In genomic region chr15:95286911-95287769, GRCh38 we compare ENCODE assay signal across 16 cellular contexts.
DNase-seq lines count a peak whose midpoint lies in the region; ATAC-seq and TF ChIP-seq lines count a peak whose summit lies in the region.
"Had no signal": no experiment of that assay in that cellular context is flagged by ENCODE, and none has a peak within 500 bp of the region (broad histone marks: within the 10 kb centered on the region; RNA-seq: fewer than 3 reads in every experiment).

No MANE protein-coding gene starts in this region.

- peaks cover 4% of the 10 kb centered on the region for H3K9me3 Mint-ChIP-seq in activated CD4-positive, alpha-beta T cell treated with anti-CD3 and anti-CD28 coated beads, Interleukin-2, amount 10 ng/mL, durations not matched to agents 24 days and 14 days
- H3K9me3 Mint-ChIP-seq in activated T-helper 1 cell treated with anti-CD3 and anti-CD28 coated beads, Interleukin-12 subunit alpha, Interleukin-12 subunit beta, Interleukin-2, Interleukin-4 antibody, amounts not matched to agents 30 ng/mL and 10 ng/mL and 1 ng/mL, durations not matched to agents 14 hours and 24 hours and 36 hours = peaks cover 8% of the 10 kb centered on the region
- H3K9me3 Mint-ChIP-seq in chondrocyte (ENCODE audit: low read depth) = no peaks in the 10 kb centered on the region

- peaks cover 35% of the 10 kb centered on the region for H3K27me3 Mint-ChIP-seq in activated CD4-positive, alpha-beta T cell treated with anti-CD3 and anti-CD28 coated beads, Interleukin-2, amount 10 ng/mL, durations not matched to agents 24 days and 14 days
- peaks cover 19% of the 10 kb centered on the region for H3K27me3 Mint-ChIP-seq in activated T-helper 1 cell treated with anti-CD3 and anti-CD28 coated beads, Interleukin-12 subunit alpha, Interleukin-12 subunit beta, Interleukin-2, Interleukin-4 antibody, amounts not matched to agents 30 ng/mL and 10 ng/mL and 1 ng/mL, durations not matched to agents 14 hours and 24 hours and 36 hours (ENCODE audit: insufficient read depth)
- H3K27me3 Mint-ChIP-seq in chondrocyte (ENCODE audit: low read depth) = no peaks in the 10 kb centered on the region
- H3K27me3 Mint-ChIP-seq: IgD-negative memory B cell had no signal

- TF ChIP-seq EP300 in tibial nerve (IDR thresholded peaks at IDR 0.05) = peak in 1 of 2 donors; percentile 53
- TF ChIP-seq EP300 in gastroesophageal sphincter (IDR thresholded peaks at IDR 0.05) = no peak

- H3K36me3 Mint-ChIP-seq in activated CD4-positive, alpha-beta T cell treated with anti-CD3 and anti-CD28 coated beads, Interleukin-2, amount 10 ng/mL, durations not matched to agents 24 days and 14 days (ENCODE audit: low read depth) = no peaks in the 10 kb centered on the region
- H3K36me3 Mint-ChIP-seq in activated T-helper 1 cell treated with anti-CD3 and anti-CD28 coated beads, Interleukin-12 subunit alpha, Interleukin-12 subunit beta, Interleukin-2, Interleukin-4 antibody, amounts not matched to agents 30 ng/mL and 10 ng/mL and 1 ng/mL, durations not matched to agents 14 hours and 24 hours and 36 hours (ENCODE audit: low read depth) = peaks cover 4% of the 10 kb centered on the region
- H3K36me3 Mint-ChIP-seq in chondrocyte (ENCODE audit: low read depth) = peaks cover 2% of the 10 kb centered on the region
- H3K36me3 Mint-ChIP-seq: activated CD8-positive, alpha-beta memory T cell treated with anti-CD3 and anti-CD28 coated beads, Interleukin-2, amount 10 ng/mL, durations not matched to agents 7 days and 5 days; IgD-negative memory B cell had no signal

- DNase-seq in activated CD4-positive, alpha-beta T cell treated with anti-CD3 and anti-CD28 coated beads, Interleukin-2, amount 10 ng/mL, durations not matched to agents 24 days and 14 days = no peak
- DNase-seq in activated CD4-positive, alpha-beta T cell treated with anti-CD3 and anti-CD28 coated beads for 4 hours = no peak
- no peak for DNase-seq in activated T-helper 1 cell treated with anti-CD3 and anti-CD28 coated beads, Interleukin-12 subunit alpha, Interleukin-12 subunit beta, Interleukin-2, Interleukin-4 antibody, amounts not matched to agents 30 ng/mL and 10 ng/mL and 1 ng/mL, durations not matched to agents 14 hours and 24 hours and 36 hours (ENCODE audit: low spot score)
- DNase-seq in left lung (no peak), tibial nerve (ENCODE audit: low spot score in 2 of 2) (no peak), chondrocyte (ENCODE audit: low spot score) (no peak), NCI-H2081 treated with DMSO at 0.1 percent for 48 hours (lab: John Stamatoyannopoulos, UW) (no peak)
- DNase-seq: activated CD8-positive, alpha-beta memory T cell treated with anti-CD3 and anti-CD28 coated beads, Interleukin-2, amount 10 ng/mL, durations not matched to agents 7 days and 5 days; DMS53; NCI-H1930; PC-3; stimulated activated naive CD4-positive, alpha-beta T cell; T1000 had no signal

- TF ChIP-seq CTCF in left lung (IDR thresholded peaks at IDR 0.05) (no peak), tibial nerve (IDR thresholded peaks at IDR 0.05) (no peak), chondrocyte (IDR thresholded peaks at IDR 0.05) (no peak), gastroesophageal sphincter (IDR thresholded peaks at IDR 0.05) (no peak)

- H3K36me3 ChIP-seq in left lung (no peaks in the 10 kb centered on the region), tibial nerve (no peaks in the 10 kb centered on the region), gastroesophageal sphincter (no peaks in the 10 kb centered on the region)
- H3K36me3 ChIP-seq: neutrophil had no signal

- H3K27ac ChIP-seq in left lung (peak overlapping the region; percentile 1 to 72), tibial nerve (peak overlapping the region; percentile 76 to 97 (median 85)), gastroesophageal sphincter (peak overlapping the region in 2 of 4 donors; percentile 36 to 43)
- H3K27ac ChIP-seq: neutrophil had no signal

- TF ChIP-seq POLR2A in tibial nerve (IDR thresholded peaks at IDR 0.05) = no peak
- TF ChIP-seq POLR2A in gastroesophageal sphincter (IDR thresholded peaks at IDR 0.05) = no peak

- H3K4me1 ChIP-seq in left lung (peaks cover 0 to 6% of the 10 kb centered on the region in 2 donors), tibial nerve (peaks cover 3 to 88% (median 31%) of the 10 kb centered on the region in 4 donors), gastroesophageal sphincter (peaks cover 0 to 18% (median 0%) of the 10 kb centered on the region in 3 donors)

- H3K27me3 ChIP-seq in left lung = no peaks in the 10 kb centered on the region
- H3K27me3 ChIP-seq in tibial nerve = no peaks in the 10 kb centered on the region
- H3K27me3 ChIP-seq in gastroesophageal sphincter = no peaks in the 10 kb centered on the region

- peak overlapping the region; percentile 5 for H3K4me3 Mint-ChIP-seq in activated CD4-positive, alpha-beta T cell treated with anti-CD3 and anti-CD28 coated beads, Interleukin-2, amount 10 ng/mL, durations not matched to agents 24 days and 14 days
- H3K4me3 Mint-ChIP-seq in activated T-helper 1 cell treated with anti-CD3 and anti-CD28 coated beads, Interleukin-12 subunit alpha, Interleukin-12 subunit beta, Interleukin-2, Interleukin-4 antibody, amounts not matched to agents 30 ng/mL and 10 ng/mL and 1 ng/mL, durations not matched to agents 14 hours and 24 hours and 36 hours = peak overlapping the region; percentile 45
- H3K4me3 Mint-ChIP-seq in chondrocyte (ENCODE audit: unreplicated experiment) = no peak overlapping the region
- H3K4me3 Mint-ChIP-seq: activated CD8-positive, alpha-beta memory T cell treated with anti-CD3 and anti-CD28 coated beads, Interleukin-2, amount 10 ng/mL, durations not matched to agents 7 days and 5 days; IgD-negative memory B cell had no signal

- ATAC-seq in left lung (no peak), gastroesophageal sphincter (no peak)
- ATAC-seq: activated CD8-positive, alpha-beta memory T cell treated with anti-CD3 and anti-CD28 coated beads, Interleukin-2, amount 10 ng/mL, durations not matched to agents 7 days and 5 days; PC-3 had no signal

- no peak overlapping the region for H3K4me3 ChIP-seq in left lung
- peak overlapping the region in 2 of 4 donors; percentile 10 to 12 for H3K4me3 ChIP-seq in tibial nerve
- H3K4me3 ChIP-seq in gastroesophageal sphincter = no peak overlapping the region

- H3K27ac Mint-ChIP-seq in activated CD4-positive, alpha-beta T cell treated with anti-CD3 and anti-CD28 coated beads, Interleukin-2, amount 10 ng/mL, durations not matched to agents 24 days and 14 days = peak overlapping the region; percentile 10
- H3K27ac Mint-ChIP-seq in activated T-helper 1 cell treated with anti-CD3 and anti-CD28 coated beads, Interleukin-12 subunit alpha, Interleukin-12 subunit beta, Interleukin-2, Interleukin-4 antibody, amounts not matched to agents 30 ng/mL and 10 ng/mL and 1 ng/mL, durations not matched to agents 14 hours and 24 hours and 36 hours = peak overlapping the region; percentile 64
- no peak overlapping the region for H3K27ac Mint-ChIP-seq in chondrocyte (ENCODE audit: unreplicated experiment)
- H3K27ac Mint-ChIP-seq: activated CD8-positive, alpha-beta memory T cell treated with anti-CD3 and anti-CD28 coated beads, Interleukin-2, amount 10 ng/mL, durations not matched to agents 7 days and 5 days; IgD-negative memory B cell had no signal

- intact Hi-C loops in activated CD4-positive, alpha-beta T cell treated with anti-CD3 and anti-CD28 coated beads, Interleukin-2, amount 10 ng/mL, durations not matched to agents 24 days and 14 days (cut with micrococcal nuclease) = loop anchor here (2.0 to 10.0 kb wide), 4 partner anchors 14 to 708 kb away; no protein-coding TSS in a partner anchor
- intact Hi-C loops in activated T-helper 1 cell treated with anti-CD3 and anti-CD28 coated beads, Interleukin-12 subunit alpha, Interleukin-12 subunit beta, Interleukin-2, Interleukin-4 antibody, amounts not matched to agents 30 ng/mL and 10 ng/mL and 1 ng/mL, durations not matched to agents 14 hours and 24 hours and 36 hours (cut with micrococcal nuclease) = loop anchor here (10.0 kb wide), 6 partner anchors 548 to 1112 kb away; no protein-coding TSS in a partner anchor
- intact Hi-C loops in left lung (cut with DNase I) = loop anchor here in 1 of 2 donors (10.0 kb wide), 1 partner anchor 1038 kb away; no protein-coding TSS in a partner anchor

- 19 to 22% methylated on average over 16 of the region's 16 CpGs for WGBS in tibial nerve, 2 donors
- WGBS in gastroesophageal sphincter (ENCODE audit: low coverage in 1 of 2), 2 donors = 70 to 72% methylated on average over 10 to 11 of the region's 16 CpGs

- H3K9me3 ChIP-seq in left lung (no peaks in the 10 kb centered on the region), tibial nerve (no peaks in the 10 kb centered on the region), gastroesophageal sphincter (no peaks in the 10 kb centered on the region)
- H3K9me3 ChIP-seq: neutrophil had no signal

- peaks cover 49% of the 10 kb centered on the region for H3K4me1 Mint-ChIP-seq in activated CD4-positive, alpha-beta T cell treated with anti-CD3 and anti-CD28 coated beads, Interleukin-2, amount 10 ng/mL, durations not matched to agents 24 days and 14 days
- peaks cover 83% of the 10 kb centered on the region for H3K4me1 Mint-ChIP-seq in activated T-helper 1 cell treated with anti-CD3 and anti-CD28 coated beads, Interleukin-12 subunit alpha, Interleukin-12 subunit beta, Interleukin-2, Interleukin-4 antibody, amounts not matched to agents 30 ng/mL and 10 ng/mL and 1 ng/mL, durations not matched to agents 14 hours and 24 hours and 36 hours (ENCODE audit: low read depth)
- H3K4me1 Mint-ChIP-seq in chondrocyte (ENCODE audit: low read depth) = peaks cover 48% of the 10 kb centered on the region
- H3K4me1 Mint-ChIP-seq: IgD-negative memory B cell had no signal
